1 cellular context compared by ENCODE assay signal in the genomic region with DNA sequence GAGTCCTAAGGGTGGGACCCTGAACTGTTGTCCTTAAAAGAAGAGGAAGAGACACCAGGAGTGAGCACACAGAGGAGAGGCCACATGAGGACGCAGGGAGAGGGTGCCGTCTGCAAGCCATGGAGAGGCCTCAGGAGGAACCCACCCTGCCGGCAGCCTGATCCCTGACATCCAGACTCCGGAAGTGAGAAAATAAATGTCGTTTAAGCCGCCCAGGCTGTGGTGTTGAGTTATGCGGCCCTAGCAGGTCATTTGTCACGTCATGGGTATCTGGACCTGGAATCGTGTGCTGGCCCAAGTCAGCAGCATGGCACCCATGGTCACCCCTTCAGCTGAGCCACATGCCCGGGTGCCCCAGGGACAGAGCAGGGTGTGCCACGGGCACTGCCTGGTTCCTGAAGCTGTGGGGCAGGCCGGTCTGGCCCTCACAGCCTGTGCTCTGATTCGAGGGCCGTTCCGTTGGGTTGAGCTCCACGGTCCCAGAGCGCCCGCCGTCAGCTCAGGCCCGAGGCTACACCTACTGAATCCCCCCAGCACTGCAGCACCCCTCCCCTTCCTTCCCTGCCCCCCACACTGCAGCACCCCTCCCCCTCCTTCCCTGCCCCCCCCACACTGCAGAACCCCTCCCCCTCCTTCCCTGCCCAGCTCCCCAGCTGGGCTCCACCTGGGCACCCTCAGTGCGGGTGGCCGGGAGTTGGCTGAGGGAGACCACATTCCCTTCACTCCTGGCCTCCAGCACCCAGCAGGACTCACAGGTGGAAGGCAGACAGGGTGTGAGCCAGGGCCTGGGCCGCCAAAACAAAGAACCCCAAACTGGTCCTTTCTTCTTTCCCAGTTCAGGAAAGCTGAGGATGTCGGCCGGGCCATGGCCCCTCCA.
TF ChIP-seq lines count a peak whose summit lies in the region.

No MANE protein-coding gene starts in this region.

TF ChIP-seq in IMR-90, 13 proteins besides CTCF, POLR2A, EP300 and RAD21:
- TF ChIP-seq RFX5 (IDR thresholded peaks at IDR 0.05; ENCODE audit: low read depth, low read length) (no peak), CEBPB (IDR thresholded peaks at IDR 0.05; ENCODE audit: low read depth, low read length) (no peak), MAFK (IDR thresholded peaks at IDR 0.05; ENCODE audit: low read depth, low read length) (no peak), CHD1 (IDR thresholded peaks at IDR 0.05; ENCODE audit: low read depth, low read length) (no peak)
